ENCODE assay signal across 10 cellular contexts in genomic region chr6:158205220-158205944, GRCh38. TPM values are rescaled to one million over a fixed set of nuclear protein-coding genes. Genes with fewer than 3 reads are reported as not detected.
DNase-seq lines count a peak whose midpoint lies in the region; ATAC-seq and TF ChIP-seq lines count a peak whose summit lies in the region.
"Had no signal": no experiment of that assay in that cellular context is flagged by ENCODE, and none has a peak within 500 bp of the region (broad histone marks: within the 10 kb centered on the region; RNA-seq: fewer than 3 reads in every experiment).

No MANE protein-coding gene starts in this region.

- H3K4me3 ChIP-seq in left ventricle myocardium inferior = no peak overlapping the region
- H3K4me3 ChIP-seq: prostate gland had no signal

- no peaks in the 10 kb centered on the region for H3K4me1 ChIP-seq in left ventricle myocardium inferior
- H3K4me1 ChIP-seq: prostate gland had no signal

- no peaks in the 10 kb centered on the region for H3K36me3 ChIP-seq in left ventricle myocardium inferior
- H3K36me3 ChIP-seq: prostate gland had no signal

- ATAC-seq in left ventricle myocardium superior (no peak), T-helper 17 cell (no peak), GM18517 (IDR thresholded peaks at IDR 0.05; ENCODE audit: unreplicated experiment) (no peak), HG03520 (IDR thresholded peaks at IDR 0.05; ENCODE audit: unreplicated experiment) (no peak), GM18868 (IDR thresholded peaks at IDR 0.05; ENCODE audit: unreplicated experiment) (no peak)
- no peak for ATAC-seq in CD4-positive, alpha-beta T cell (ENCODE audit: poor library complexity)

- peaks cover 16% of the 10 kb centered on the region for H3K27me3 Mint-ChIP-seq in T-helper 17 cell
- peaks cover 5% of the 10 kb centered on the region for H3K27me3 Mint-ChIP-seq in CD4-positive, alpha-beta T cell

- no peak for DNase-seq in left ventricle myocardium inferior
- DNase-seq in left ventricle myocardium superior = no peak
- no peak for DNase-seq in T-helper 17 cell
- DNase-seq in iPS-NIHi7 (ENCODE audit: extremely low spot score) = peak; percentile 78
- no peak for DNase-seq in CD4-positive, alpha-beta T cell

- no peaks in the 10 kb centered on the region for H3K36me3 Mint-ChIP-seq in T-helper 17 cell (ENCODE audit: low read depth)
- H3K36me3 Mint-ChIP-seq in CD4-positive, alpha-beta T cell (ENCODE audit: low read depth) = no peaks in the 10 kb centered on the region

- peaks cover 40% of the 10 kb centered on the region for H3K27me3 ChIP-seq in left ventricle myocardium inferior (ENCODE audit: low read depth)
- H3K27me3 ChIP-seq in CD4-positive, alpha-beta T cell (ENCODE audit: control insufficient read depth, insufficient read depth, low read length) = no peaks in the 10 kb centered on the region

- H3K9me3 Mint-ChIP-seq in CD4-positive, alpha-beta T cell = no peaks in the 10 kb centered on the region
- H3K9me3 Mint-ChIP-seq: activated T-helper 2 cell treated with anti-CD3 and anti-CD28 coated beads, Interferon-gamma antibody, Interleukin-2, Interleukin-4, amounts not matched to agents 10 μg/mL and 5 μg/mL and 100 μg/mL, durations not matched to agents 14 hours and 24 hours and 36 hours had no signal

- H3K4me3 Mint-ChIP-seq in T-helper 17 cell = no peak overlapping the region
- no peak overlapping the region for H3K4me3 Mint-ChIP-seq in CD4-positive, alpha-beta T cell

- CTCF ChIA-PET in CD4-positive, alpha-beta T cell (lab: Charles Lee) = interaction anchor here (0.9 kb wide), 1 partner anchor 15 kb away, joined by 3 read pairs; no protein-coding TSS in a partner anchor

- no peak overlapping the region for H3K27ac ChIP-seq in left ventricle myocardium inferior (replicated peaks)
- H3K27ac ChIP-seq in CD4-positive, alpha-beta T cell (ENCODE audit: low read depth, low read length) = no peak overlapping the region
- H3K27ac ChIP-seq: prostate gland had no signal

- intact Hi-C loops in left ventricle myocardium inferior (cut with micrococcal nuclease) = no loop called here
- intact Hi-C loops in left ventricle myocardium superior (cut with micrococcal nuclease) = no loop called here
- intact Hi-C loops in CD4-positive, alpha-beta T cell (cut with DNase I, micrococcal nuclease) = no loop called here

- POLR2A ChIA-PET in CD4-positive, alpha-beta T cell (lab: Charles Lee) = no interaction called here

- TF ChIP-seq CTCF in left ventricle myocardium inferior (IDR thresholded peaks at IDR 0.05; ENCODE audit: borderline replicate concordance) = peak; percentile 23
- no peak for TF ChIP-seq CTCF in CD4-positive, alpha-beta T cell (IDR thresholded peaks at IDR 0.05)

- H3K9me3 ChIP-seq in left ventricle myocardium inferior (replicated peaks) = no peaks in the 10 kb centered on the region
- no peaks in the 10 kb centered on the region for H3K9me3 ChIP-seq in T-helper 17 cell (ENCODE audit: control insufficient read depth, low read length, poor library complexity, severe bottlenecking)
- no peaks in the 10 kb centered on the region for H3K9me3 ChIP-seq in CD4-positive, alpha-beta T cell (ENCODE audit: control insufficient read depth, low read length)
- H3K9me3 ChIP-seq: prostate gland had no signal

- H3K27ac Mint-ChIP-seq in T-helper 17 cell = peak overlapping the region; percentile 75
- H3K27ac Mint-ChIP-seq in CD4-positive, alpha-beta T cell = no peak overlapping the region
- H3K27ac Mint-ChIP-seq: activated T-helper 2 cell treated with anti-CD3 and anti-CD28 coated beads, Interferon-gamma antibody, Interleukin-2, Interleukin-4, amounts not matched to agents 10 μg/mL and 5 μg/mL and 100 μg/mL, durations not matched to agents 14 hours and 24 hours and 36 hours had no signal

- peaks cover 10% of the 10 kb centered on the region for H3K4me1 Mint-ChIP-seq in T-helper 17 cell
- peaks cover 12% of the 10 kb centered on the region for H3K4me1 Mint-ChIP-seq in CD4-positive, alpha-beta T cell (ENCODE audit: low read depth)

RNA-seq across cellular contexts. Expression of gene GTF2H5, which starts 37.2 kb away (rescaled TPM):
- total RNA-seq in left ventricle myocardium inferior (25.0 TPM), left ventricle myocardium superior (29.8 TPM), T-helper 17 cell (1 to 10 TPM; 5.7 to 5.9 TPM)
- total RNA-seq in CD4-positive, alpha-beta T cell = 1 to 10 TPM; 3.2 TPM

RNA-seq across cellular contexts. Expression of gene SERAC1, which starts 37.3 kb away (rescaled TPM):
- total RNA-seq in left ventricle myocardium inferior = 5.1 TPM
- 5.6 TPM for total RNA-seq in left ventricle myocardium superior
- total RNA-seq in T-helper 17 cell = 1 to 10 TPM; 2.4 to 3.2 TPM
- total RNA-seq in CD4-positive, alpha-beta T cell = 1 to 10 TPM; 1.4 to 2.5 TPM
